In the genomic region with DNA sequence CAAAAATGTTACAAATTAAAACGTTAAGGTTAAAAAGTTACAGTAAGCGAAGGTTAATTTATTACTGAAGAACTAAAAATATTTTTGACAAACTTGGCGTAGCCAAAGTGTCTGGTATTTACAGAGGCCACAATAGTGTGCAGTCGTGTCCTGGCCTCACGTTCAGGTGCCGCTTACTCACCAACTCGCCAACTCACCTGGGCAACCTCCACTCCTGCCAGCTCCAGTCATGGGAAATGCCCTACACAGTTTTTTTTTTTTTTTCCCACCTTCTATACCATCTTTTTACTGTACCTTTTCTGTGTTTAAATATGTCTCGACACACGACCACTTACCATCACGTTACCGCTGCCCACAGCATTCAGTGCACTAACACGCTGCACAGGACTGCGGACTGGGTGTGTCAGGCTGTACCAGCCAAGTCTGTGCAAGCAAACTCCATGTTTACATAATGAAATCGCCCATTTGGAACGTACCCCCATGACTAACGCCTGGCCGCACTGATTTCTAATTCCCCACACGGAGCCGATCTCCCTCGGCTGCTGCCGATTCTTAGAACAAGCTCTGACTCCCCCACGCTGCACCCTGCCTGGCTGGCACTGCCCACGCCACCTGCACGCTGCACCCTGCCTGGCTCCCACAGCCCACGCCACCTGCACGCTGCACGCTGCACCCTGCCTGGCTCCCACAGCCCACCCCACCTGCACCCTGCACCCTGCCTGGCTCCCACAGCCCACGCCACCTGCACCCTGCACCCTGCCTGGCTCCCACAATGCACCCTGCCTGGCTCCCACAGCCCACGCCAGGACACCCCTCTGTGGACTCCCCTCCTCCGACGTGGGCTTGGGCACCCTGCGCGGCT, we compare ENCODE assay signal across 11 cellular contexts.
DNase-seq lines count a peak whose midpoint lies in the region; ATAC-seq and TF ChIP-seq lines count a peak whose summit lies in the region.
"Had no signal": no experiment of that assay in that cellular context is flagged by ENCODE, and none has a peak within 500 bp of the region (broad histone marks: within the 10 kb centered on the region; RNA-seq: fewer than 3 reads in every experiment).

No MANE protein-coding gene starts in this region.

- no peaks in the 10 kb centered on the region for H3K9me3 ChIP-seq in testis

- no peak for DNase-seq in stimulated activated naive CD8-positive, alpha-beta T cell treated with anti-CD3 and anti-CD28 coated beads, Interleukin-15, amount 100 ng/mL, for 72 hours
- no peak for DNase-seq in stimulated activated naive CD8-positive, alpha-beta T cell treated with anti-CD3 and anti-CD28 coated beads, Interleukin-15, Interleukin-2, amounts not matched to agents 100 U/mL and 50 U/mL, for 24 hours
- DNase-seq in caudate nucleus (lab: John Stamatoyannopoulos, UW) (peak in 12 of 61 donors; percentile 9 to 63 (median 34)), memory B cell (ENCODE audit: low spot score in 2 of 2) (no peak), mesenteric fat pad (ENCODE audit: low spot score) (no peak), T-helper 1 cell (no peak), testis (no peak)
- DNase-seq: AML-193, dermis blood vessel endothelial cell, NCI-H2029 treated with DMSO at 0.1 percent for 48 hours had no signal

- peak overlapping the region in 1 of 2 donors; percentile 36 for H3K4me3 Mint-ChIP-seq in stimulated activated naive CD8-positive, alpha-beta T cell treated with anti-CD3 and anti-CD28 coated beads, Interleukin-15, amount 100 ng/mL, for 72 hours
- peak overlapping the region; percentile 61 for H3K4me3 Mint-ChIP-seq in memory B cell

- peak overlapping the region in 1 of 2 donors; percentile 90 for H3K27ac Mint-ChIP-seq in stimulated activated naive CD8-positive, alpha-beta T cell treated with anti-CD3 and anti-CD28 coated beads, Interleukin-15, amount 100 ng/mL, for 72 hours
- H3K27ac Mint-ChIP-seq in memory B cell = peak overlapping the region; percentile 6

- ATAC-seq in stimulated activated naive CD8-positive, alpha-beta T cell treated with anti-CD3 and anti-CD28 coated beads, Interleukin-15, amount 100 ng/mL, for 72 hours = peak; percentile 54
- no peak for ATAC-seq in stimulated activated naive CD8-positive, alpha-beta T cell treated with anti-CD3 and anti-CD28 coated beads, Interleukin-15, Interleukin-2, amounts not matched to agents 100 U/mL and 50 U/mL, for 24 hours
- ATAC-seq in memory B cell (ENCODE audit: low read depth) = no peak
- ATAC-seq in GM21526 (IDR thresholded peaks at IDR 0.05; ENCODE audit: low FRiP score, unreplicated experiment) = no peak

- H3K27ac ChIP-seq in caudate nucleus (ENCODE audit: low read depth, low read length) (peak overlapping the region; percentile 67), testis (no peak overlapping the region)

- no peaks in the 10 kb centered on the region for H3K4me1 ChIP-seq in testis

- no peaks in the 10 kb centered on the region for H3K36me3 ChIP-seq in testis (ENCODE audit: low read depth, missing control alignments)

- no peaks in the 10 kb centered on the region for H3K9me3 Mint-ChIP-seq in stimulated activated naive CD8-positive, alpha-beta T cell treated with anti-CD3 and anti-CD28 coated beads, Interleukin-15, amount 100 ng/mL, for 72 hours
- no peaks in the 10 kb centered on the region for H3K9me3 Mint-ChIP-seq in memory B cell

- no peak for TF ChIP-seq CTCF in testis (IDR thresholded peaks at IDR 0.05)

- H3K27me3 ChIP-seq in testis = no peaks in the 10 kb centered on the region

- intact Hi-C loops in testis (cut with DNase I; ENCODE audit: low total_unique reads) = no loop called here

- WGBS in testis, 2 donors = 81% methylated on average over 33 of the region's 33 CpGs

- H3K27me3 Mint-ChIP-seq in stimulated activated naive CD8-positive, alpha-beta T cell treated with anti-CD3 and anti-CD28 coated beads, Interleukin-15, amount 100 ng/mL, for 72 hours = no peaks in the 10 kb centered on the region
- H3K27me3 Mint-ChIP-seq in memory B cell = no peaks in the 10 kb centered on the region

- no peak for TF ChIP-seq POLR2A in testis (IDR thresholded peaks at IDR 0.05)

- H3K36me3 Mint-ChIP-seq in memory B cell = no peaks in the 10 kb centered on the region

- peaks cover 24% of the 10 kb centered on the region for H3K4me1 Mint-ChIP-seq in stimulated activated naive CD8-positive, alpha-beta T cell treated with anti-CD3 and anti-CD28 coated beads, Interleukin-15, amount 100 ng/mL, for 72 hours
- peaks cover 28% of the 10 kb centered on the region for H3K4me1 Mint-ChIP-seq in memory B cell

- H3K4me3 ChIP-seq in testis = no peak overlapping the region
